15 cellular contexts compared by ENCODE assay signal in genomic region chrX:133929836-133930464, GRCh38. TPM values are rescaled to one million over a fixed set of nuclear protein-coding genes. Genes with fewer than 3 reads are reported as not detected.
DNase-seq lines count a peak whose midpoint lies in the region; ATAC-seq and TF ChIP-seq lines count a peak whose summit lies in the region.
"Had no signal": no experiment of that assay in that cellular context is flagged by ENCODE, and none has a peak within 500 bp of the region (broad histone marks: within the 10 kb centered on the region; RNA-seq: fewer than 3 reads in every experiment).

No MANE protein-coding gene starts in this region.

- no peaks in the 10 kb centered on the region for H3K9me3 ChIP-seq in H9 (ENCODE audit: control insufficient read depth, low read depth, low read length)
- H3K9me3 ChIP-seq: A549, BE2C had no signal

- no peak for ATAC-seq in left lobe of liver
- ATAC-seq: A549 had no signal

- TF ChIP-seq CTCF in H9 (conservative IDR thresholded peaks at IDR 0.05) (no peak), epithelial cell of esophagus (IDR thresholded peaks at IDR 0.05; ENCODE audit: insufficient read depth, low read depth, low read length, missing control alignments) (no peak), foreskin fibroblast (IDR thresholded peaks at IDR 0.05; ENCODE audit: low read depth, low read length) (no peak)

- no peak overlapping the region for H3K4ac ChIP-seq in H9 (ENCODE audit: low read depth, low read length)

- H2BK5ac ChIP-seq in H9 (ENCODE audit: insufficient read length, low read length), result no peak overlapping the region

- H3K4me1 Mint-ChIP-seq in H9, result peaks cover 25 to 43% of the 10 kb centered on the region in 2 experiments
- H3K4me1 Mint-ChIP-seq: CD4-positive, alpha-beta memory T cell had no signal

- no peak overlapping the region for H4K91ac ChIP-seq in H9 (ENCODE audit: insufficient read length, low read depth, low read length)

- no peaks in the 10 kb centered on the region for H3K79me1 ChIP-seq in H9 (ENCODE audit: insufficient read depth, low read depth, low read length, poor library complexity, severe bottlenecking)

- H3K79me2 ChIP-seq in H9 (ENCODE audit: insufficient read depth, low read length), result no peaks in the 10 kb centered on the region

- no peaks in the 10 kb centered on the region for H3K27me3 Mint-ChIP-seq in H9 (ENCODE audit: low read depth)
- H3K27me3 Mint-ChIP-seq: CD4-positive, alpha-beta memory T cell had no signal

- no peak overlapping the region for H4K8ac ChIP-seq in H9 (replicated peaks; ENCODE audit: insufficient read length, low read depth, low read length)

- no peaks in the 10 kb centered on the region for H3K27me3 ChIP-seq in H9 (ENCODE audit: insufficient read depth, low read length)
- H3K27me3 ChIP-seq: BE2C had no signal

- no peak overlapping the region for H3K27ac ChIP-seq in H9 (ENCODE audit: insufficient read length, low read depth, low read length)
- H3K27ac ChIP-seq: A549, C4-2B had no signal

- H4K5ac ChIP-seq in H9 (ENCODE audit: insufficient read length, low read depth, low read length), result no peak overlapping the region

- no peak overlapping the region for H2AFZ ChIP-seq in H9 (ENCODE audit: low read length)

- H3K36me3 Mint-ChIP-seq in H9 (ENCODE audit: insufficient read depth in 1 of 3, low read depth in 3 of 3), result peaks cover 2 to 14% (median 6%) of the 10 kb centered on the region in 3 experiments; a peak in 4 of 7 replicates
- H3K36me3 Mint-ChIP-seq: CD4-positive, alpha-beta memory T cell had no signal

- H3K14ac ChIP-seq in H9 (ENCODE audit: insufficient read depth, low read length), result no peak overlapping the region

- H2BK15ac ChIP-seq in H9 (ENCODE audit: low read depth, low read length), result no peak overlapping the region

- no peak overlapping the region for H2AK5ac ChIP-seq in H9 (ENCODE audit: insufficient read length, low read length)

- H2BK20ac ChIP-seq in H9 (ENCODE audit: low read depth, low read length, poor library complexity, severe bottlenecking), result no peak overlapping the region

- no peak overlapping the region for H3T11ph ChIP-seq in H9 (ENCODE audit: low read length)

- no peaks in the 10 kb centered on the region for H3K23me2 ChIP-seq in H9 (ENCODE audit: insufficient read length, low read depth, low read length, poor library complexity, severe bottlenecking)

- no peak overlapping the region for H3K4me2 ChIP-seq in H9 (ENCODE audit: insufficient read depth, insufficient read length, low read length)
- H3K4me2 ChIP-seq: A549 had no signal

- peaks cover 5% of the 10 kb centered on the region for H3K4me1 ChIP-seq in H9 (ENCODE audit: insufficient read depth, low read length)
- H3K4me1 ChIP-seq: A549, BE2C had no signal

- 0 out of 5 replicates have a peak, but pooled peaks cover 0 to 2% of the 10 kb centered on the region in 2 experiments for H3K9me3 Mint-ChIP-seq in H9
- H3K9me3 Mint-ChIP-seq: CD4-positive, alpha-beta memory T cell had no signal

- H2BK12ac ChIP-seq in H9 (ENCODE audit: insufficient read length, low read depth, low read length), result no peak overlapping the region

- no CpG with 5 or more reads among the region's 2 CpGs for WGBS in H9 (ENCODE audit: extremely low coverage, insufficient read length, low lambda C conversion rate)

- DNase-seq in H9 (no peak), astrocyte of the hippocampus (ENCODE audit: low read depth, low spot score) (peak; percentile 3), epithelial cell of esophagus (ENCODE audit: low read depth) (peak; percentile 67), superior temporal gyrus (ENCODE audit: extremely low spot score) (no peak), left lobe of liver (ENCODE audit: low spot score) (no peak), foreskin fibroblast (no peak)
- DNase-seq: BE2C; CD4-positive, alpha-beta memory T cell; DMS153; DMS79 treated with DMSO at 0.1 percent for 48 hours; EL; GDM1; IMR-90 had no signal

- no peak overlapping the region for H3K4me3 ChIP-seq in epithelial cell of esophagus (ENCODE audit: low read length)
- no peak overlapping the region for H3K4me3 ChIP-seq in foreskin fibroblast (ENCODE audit: low read depth in 1 of 2, low read length in 2 of 2)
- H3K4me3 ChIP-seq: A549 had no signal

- 0 out of 7 replicates have a peak overlapping the region, but pooled peaks of 2 of the 3 experiments have one; percentile 1 to 29 for H3K27ac Mint-ChIP-seq in H9
- H3K27ac Mint-ChIP-seq: CD4-positive, alpha-beta memory T cell had no signal

- no peak overlapping the region for H3K18ac ChIP-seq in H9 (ENCODE audit: insufficient read length, low read depth, low read length)

- H4K20me1 ChIP-seq in H9 (ENCODE audit: control insufficient read depth, insufficient read depth, insufficient read length), result no peaks in the 10 kb centered on the region

- H3K4me3 Mint-ChIP-seq in H9, result no peak overlapping the region
- H3K4me3 Mint-ChIP-seq: CD4-positive, alpha-beta memory T cell had no signal

- no peak overlapping the region for H3K23ac ChIP-seq in H9 (ENCODE audit: insufficient read length, low read depth, low read length)

- H2BK120ac ChIP-seq in H9 (ENCODE audit: low read depth, low read length, poor library complexity, severe bottlenecking), result no peak overlapping the region

- H3K56ac ChIP-seq in H9 (ENCODE audit: insufficient read length, low read depth, low read length), result no peak overlapping the region

- H3K9ac ChIP-seq in H9 (ENCODE audit: extremely low read depth, insufficient read length, low read length), result no peak overlapping the region

RNA-seq across cellular contexts. Expression of gene GPC3, which starts 55.4 kb away (rescaled TPM):
- total RNA-seq in H9 (2021) (106 and 108 TPM in 2 replicates), left lobe of liver (1.1 TPM)
- total RNA-seq: IMR-90 had no signal

Comparison
In these comparisons a context has a peak if more than half of its experiments do, and no peak if none do; other contexts are left out.
1. DNase-seq: peak in astrocyte of the hippocampus (single experiment) and epithelial cell of esophagus (single experiment); none in H9 (single experiment), superior temporal gyrus (single experiment), left lobe of liver (single experiment) and foreskin fibroblast (0 of 2).
2. RNA of gene GPC3, which starts 55.4 kb away (total RNA-seq): 106 to 108 TPM in H9; 1.1 TPM in left lobe of liver (single experiment); every median in the first group is over 10 times any median in the second.